In genomic region chr17:31753011-31753410, GRCh38 we compare ENCODE assay signal across 16 cellular contexts.
DNase-seq lines count a peak whose midpoint lies in the region; ATAC-seq, FAIRE-seq and TF ChIP-seq lines count a peak whose summit lies in the region.
"Had no signal": no experiment of that assay in that cellular context is flagged by ENCODE, and none has a peak within 500 bp of the region (broad histone marks: within the 10 kb centered on the region; RNA-seq: fewer than 3 reads in every experiment).

No MANE protein-coding gene starts in this region.

- no peak overlapping the region for H3K4me3 Mint-ChIP-seq in activated naive CD4-positive, alpha-beta T cell treated with anti-CD3 and anti-CD28 coated beads, Interleukin-2, amount 10 ng/mL, durations not matched to agents 7 days and 5 days
- H3K4me3 Mint-ChIP-seq: CD8-positive, alpha-beta memory T cell; GM23338 had no signal

- H3K27ac Mint-ChIP-seq in activated naive CD4-positive, alpha-beta T cell treated with anti-CD3 and anti-CD28 coated beads, Interleukin-2, amount 10 ng/mL, durations not matched to agents 7 days and 5 days = no peak overlapping the region
- H3K27ac Mint-ChIP-seq: GM23338 had no signal

- no peak overlapping the region for H3K56ac ChIP-seq in mesendoderm (ENCODE audit: low read length)

- no peak overlapping the region for H3K27ac ChIP-seq in HCT116 (ENCODE audit: low read depth, low read length)
- peak overlapping the region; percentile 29 for H3K27ac ChIP-seq in HepG2 (ENCODE audit: extremely low read length, insufficient read depth, low read length)
- H3K27ac ChIP-seq in neuronal stem cell (replicated peaks; ENCODE audit: low read length) = no peak overlapping the region
- no peak overlapping the region for H3K27ac ChIP-seq in mesendoderm (ENCODE audit: low read depth, low read length)
- H3K27ac ChIP-seq: BLaER1 had no signal

- H3K23ac ChIP-seq in neuronal stem cell (ENCODE audit: low read depth, low read length, poor library complexity) (no peak overlapping the region), mesendoderm (ENCODE audit: low read length) (no peak overlapping the region)

- H3K9me3 Mint-ChIP-seq in activated naive CD4-positive, alpha-beta T cell treated with anti-CD3 and anti-CD28 coated beads, Interleukin-2, amount 10 ng/mL, durations not matched to agents 7 days and 5 days = no peaks in the 10 kb centered on the region
- H3K9me3 Mint-ChIP-seq: GM23338 had no signal

- no peak overlapping the region for H2BK12ac ChIP-seq in neuronal stem cell (ENCODE audit: low read length)

- H4K91ac ChIP-seq in neuronal stem cell (ENCODE audit: low read depth, low read length, poor library complexity) = no peak overlapping the region

- TF ChIP-seq POLR2A in HCT116 (IDR thresholded peaks at IDR 0.05; ENCODE audit: borderline replicate concordance, extremely low read depth, insufficient read depth, insufficient read length) = no peak
- TF ChIP-seq POLR2A in HepG2 (IDR thresholded peaks at IDR 0.05; ENCODE audit: insufficient read depth in 1 of 2, low read depth in 2 of 2, low read length in 2 of 2) = no peak

- H3K4ac ChIP-seq in neuronal stem cell (ENCODE audit: low read length) (no peak overlapping the region), mesendoderm (ENCODE audit: low read depth, low read length) (no peak overlapping the region)

- H3K9me2 ChIP-seq in HCT116 (ENCODE audit: insufficient read depth) = no peaks in the 10 kb centered on the region

- 0 out of 4 replicates have a peak, but pooled peaks of 1 of the 2 experiments have one; percentile 16 for TF ChIP-seq EP300 in HepG2 (IDR thresholded peaks at IDR 0.05; ENCODE audit: low read depth in 2 of 2, low read length in 2 of 2)
- TF ChIP-seq EP300 in HepG2 (CRISPR knock-in tag; IDR thresholded peaks at IDR 0.05; ENCODE audit: borderline replicate concordance) = no peak

- in situ Hi-C loops in HepG2 (cut with HindIII; ENCODE audit: extremely low pct_ligation_motif_present, low pct_unique_long_range_greater_than_20kb) = loop anchor here (10.0 kb wide), 1 partner anchor 62 kb away; no protein-coding TSS in a partner anchor

- no peak overlapping the region for H3K14ac ChIP-seq in neuronal stem cell (ENCODE audit: low read length)

- no peak overlapping the region for H3K9ac ChIP-seq in HCT116 (ENCODE audit: low read length)
- H3K9ac ChIP-seq in HepG2 (ENCODE audit: insufficient read depth, low read depth, low read length) = peak overlapping the region; percentile 20; the same call in 1 of the 2 replicates
- no peak overlapping the region for H3K9ac ChIP-seq in neuronal stem cell (ENCODE audit: low read depth, low read length, poor library complexity)
- H3K9ac ChIP-seq in mesendoderm (ENCODE audit: low read length) = no peak overlapping the region
- H3K9ac ChIP-seq: BLaER1 had no signal

- H3K4me3 ChIP-seq in HCT116 (replicated peaks in 1 of 2; ENCODE audit: low read depth in 1 of 2, low read length in 2 of 2) = no peak overlapping the region
- no peak overlapping the region for H3K4me3 ChIP-seq in epithelial cell of esophagus (ENCODE audit: low read length)
- H3K4me3 ChIP-seq in HepG2 (replicated peaks in 1 of 3; ENCODE audit: insufficient read depth in 1 of 3, low read depth in 2 of 3, low read length in 3 of 3) = peak overlapping the region in 1 of 3 experiments; percentile 47; a peak in 2 of 6 replicates
- H3K4me3 ChIP-seq in neuronal stem cell (ENCODE audit: low read length in 2 of 2) = no peak overlapping the region
- H3K4me3 ChIP-seq in mesendoderm (ENCODE audit: low read length) = no peak overlapping the region
- H3K4me3 ChIP-seq: BLaER1, GM23338 had no signal

- BruUV-seq in HCT116 (replicated peaks; lab: Mats Ljungman, UMichigan) (no TSS peak), HepG2 (replicated peaks; lab: Mats Ljungman, UMichigan) (no TSS peak)

- TF ChIP-seq RAD21 in HCT116 (IDR thresholded peaks at IDR 0.05; ENCODE audit: low read depth) = no peak
- TF ChIP-seq RAD21 in HepG2 (CRISPR knock-in tag; IDR thresholded peaks at IDR 0.05) = no peak

- H3K4me2 ChIP-seq in HCT116 (ENCODE audit: low read length) = no peak overlapping the region
- H3K4me2 ChIP-seq in HepG2 (ENCODE audit: low read depth, low read length) = peak overlapping the region; percentile 66
- no peak overlapping the region for H3K4me2 ChIP-seq in neuronal stem cell (ENCODE audit: insufficient read depth, low read length, poor library complexity, severe bottlenecking)
- H3K4me2 ChIP-seq in mesendoderm (ENCODE audit: low read length) = no peak overlapping the region
- H3K4me2 ChIP-seq: BLaER1, GM23338 had no signal

- H2BK15ac ChIP-seq in neuronal stem cell (ENCODE audit: low read length) = no peak overlapping the region
- no peak overlapping the region for H2BK15ac ChIP-seq in mesendoderm (replicated peaks; ENCODE audit: low read depth)

- H2BK120ac ChIP-seq in neuronal stem cell (ENCODE audit: low read depth, low read length) (no peak overlapping the region), mesendoderm (ENCODE audit: low read depth, low read length) (no peak overlapping the region)

- H4K8ac ChIP-seq in neuronal stem cell (ENCODE audit: low read depth, low read length) = no peak overlapping the region
- H4K8ac ChIP-seq in mesendoderm (ENCODE audit: low read depth, low read length) = no peak overlapping the region

- H3K9me3 ChIP-seq in HCT116 (ENCODE audit: control insufficient read depth in 1 of 2, insufficient read depth in 1 of 2, low read depth in 1 of 2, low read length in 2 of 2) (no peaks in the 10 kb centered on the region), HepG2 (ENCODE audit: low read length) (no peaks in the 10 kb centered on the region), neuronal stem cell (replicated peaks in 1 of 2; ENCODE audit: control insufficient read depth in 2 of 2, insufficient read depth in 1 of 2, low read depth in 1 of 2, low read length in 2 of 2) (no peaks in the 10 kb centered on the region)
- H3K9me3 ChIP-seq: BLaER1 had no signal

- no peaks in the 10 kb centered on the region for H3K4me1 Mint-ChIP-seq in activated naive CD4-positive, alpha-beta T cell treated with anti-CD3 and anti-CD28 coated beads, Interleukin-2, amount 10 ng/mL, durations not matched to agents 7 days and 5 days
- H3K4me1 Mint-ChIP-seq: CD8-positive, alpha-beta memory T cell; GM23338 had no signal

- no peak for DNase-seq in HCT116 (ENCODE audit: low read depth, low spot score)
- DNase-seq in epithelial cell of esophagus (ENCODE audit: low read depth) = peak; percentile 35
- DNase-seq in HepG2 (ENCODE audit: low spot score) = peak; percentile 76
- no peak for DNase-seq in neuronal stem cell (ENCODE audit: low spot score)
- no peak for DNase-seq in activated naive CD4-positive, alpha-beta T cell treated with anti-CD3 and anti-CD28 coated beads, Interleukin-2, amount 10 ng/mL, durations not matched to agents 7 days and 5 days
- no peak for DNase-seq in cortex of kidney (lab: John Stamatoyannopoulos, UW)
- no peak for DNase-seq in mesendoderm
- no peak for DNase-seq in hypothalamus (lab: John Stamatoyannopoulos, UW)
- DNase-seq: 8988T; AML-193; CD8-positive, alpha-beta memory T cell; DMS53; GF-D8; H7 had no signal

- H2AK5ac ChIP-seq in neuronal stem cell (ENCODE audit: low read depth, low read length) (no peak overlapping the region), mesendoderm (ENCODE audit: low read length) (no peak overlapping the region)

- H3K79me2 ChIP-seq in HCT116 (ENCODE audit: insufficient read depth, low read length) (no peaks in the 10 kb centered on the region), HepG2 (ENCODE audit: insufficient read depth, low read length) (no peaks in the 10 kb centered on the region), mesendoderm (ENCODE audit: control insufficient read depth, insufficient read depth, low read length) (no peaks in the 10 kb centered on the region)

- H4K20me1 ChIP-seq in HCT116 (ENCODE audit: insufficient read depth) (no peaks in the 10 kb centered on the region), HepG2 (ENCODE audit: insufficient read depth, low read length) (no peaks in the 10 kb centered on the region)
- H4K20me1 ChIP-seq: BLaER1 had no signal

- H3K36me3 Mint-ChIP-seq in activated naive CD4-positive, alpha-beta T cell treated with anti-CD3 and anti-CD28 coated beads, Interleukin-2, amount 10 ng/mL, durations not matched to agents 7 days and 5 days = no peaks in the 10 kb centered on the region

- H3K27me3 ChIP-seq in HCT116 (ENCODE audit: insufficient read depth, low read length) = no peaks in the 10 kb centered on the region
- peaks cover 0 to 3% of the 10 kb centered on the region in 2 experiments; a peak in 1 of 5 replicates for H3K27me3 ChIP-seq in HepG2 (ENCODE audit: control insufficient read depth in 1 of 2, insufficient read depth in 2 of 2, low read length in 2 of 2)
- no peaks in the 10 kb centered on the region for H3K27me3 ChIP-seq in neuronal stem cell (ENCODE audit: control insufficient read depth in 3 of 3, insufficient read depth in 3 of 3, low read depth in 1 of 3, low read length in 3 of 3)
- no peaks in the 10 kb centered on the region for H3K27me3 ChIP-seq in mesendoderm (ENCODE audit: insufficient read depth, low read length, poor library complexity)
- H3K27me3 ChIP-seq: BLaER1 had no signal

- H3K4me1 ChIP-seq in HCT116 (ENCODE audit: control insufficient read depth in 1 of 2, insufficient read depth in 2 of 2, low read length in 2 of 2) (peaks cover 0 to 21% of the 10 kb centered on the region in 2 experiments; a peak in 2 of 4 replicates), HepG2 (ENCODE audit: insufficient read depth, low read length) (peaks cover 52% of the 10 kb centered on the region), neuronal stem cell (ENCODE audit: control insufficient read depth in 2 of 2, insufficient read depth in 1 of 2, low read depth in 1 of 2, low read length in 2 of 2) (no peaks in the 10 kb centered on the region), mesendoderm (ENCODE audit: control insufficient read depth, low read depth, low read length) (no peaks in the 10 kb centered on the region)

- RAD21 ChIA-PET in HCT116 (lab: Charles Lee; ENCODE audit: low non-redundant PET in 1 of 2, low total read pairs in 2 of 2, uncharacterized antibody in 2 of 2, unreplicated experiment in 2 of 2) = no interaction called here

- H3K27me3 Mint-ChIP-seq in activated naive CD4-positive, alpha-beta T cell treated with anti-CD3 and anti-CD28 coated beads, Interleukin-2, amount 10 ng/mL, durations not matched to agents 7 days and 5 days = peaks cover 7% of the 10 kb centered on the region

- TF ChIP-seq CTCF in HCT116 (IDR thresholded peaks at IDR 0.05 in 2 of 3, conservative IDR thresholded peaks at IDR 0.05 in 1 of 3; ENCODE audit: borderline replicate concordance in 1 of 3, insufficient read depth in 1 of 3, low read depth in 2 of 3, low read length in 2 of 3) = no peak
- no peak for TF ChIP-seq CTCF in epithelial cell of esophagus (IDR thresholded peaks at IDR 0.05; ENCODE audit: insufficient read depth, low read depth, low read length, missing control alignments)
- no peak for TF ChIP-seq CTCF in HepG2 (CRISPR knock-in tag; IDR thresholded peaks at IDR 0.05)

- H3K18ac ChIP-seq in neuronal stem cell (ENCODE audit: low read length) (no peak overlapping the region), mesendoderm (ENCODE audit: low read length) (no peak overlapping the region)

- H2BK5ac ChIP-seq in neuronal stem cell (ENCODE audit: low read length) (peak overlapping the region; percentile 60), mesendoderm (ENCODE audit: low read length) (no peak overlapping the region)

- no peak overlapping the region for H4K5ac ChIP-seq in mesendoderm (ENCODE audit: low read length)

- POLR2A ChIA-PET in HCT116 (lab: Charles Lee) (no interaction called here), HepG2 (lab: Yijun Ruan, JAX) (no interaction called here)

- peak; percentile 63 for FAIRE-seq in HepG2 (lab: Jason Lieb, UNC)

- intact Hi-C loops in HCT116 (cut with micrococcal nuclease) (no loop called here), HepG2 (cut with micrococcal nuclease; ENCODE audit: unreplicated experiment) (loop anchor here (10.0 kb wide), 1 partner anchor 52 kb away; no protein-coding TSS in a partner anchor)

- CTCF ChIA-PET in HCT116 (lab: Charles Lee) (no interaction called here), HepG2 (lab: Yijun Ruan, JAX; ENCODE audit: low intra/inter-chr PET ratio, low total read pairs) (no interaction called here)
- CTCF ChIA-PET in activated naive CD4-positive, alpha-beta T cell treated with anti-CD3 and anti-CD28 coated beads, Interleukin-2, amount 10 ng/mL, durations not matched to agents 7 days and 5 days (lab: Charles Lee) = no interaction called here

- H3K79me1 ChIP-seq in neuronal stem cell (ENCODE audit: low read depth, low read length) (peaks cover 1% of the 10 kb centered on the region), mesendoderm (ENCODE audit: low read length) (no peaks in the 10 kb centered on the region)

- no peaks in the 10 kb centered on the region for H3K36me3 ChIP-seq in HCT116 (ENCODE audit: control insufficient read depth in 1 of 2, insufficient read depth in 2 of 2, low read length in 2 of 2)
- H3K36me3 ChIP-seq in HepG2 (replicated peaks in 1 of 2; ENCODE audit: control insufficient read depth in 1 of 2, insufficient read depth in 2 of 2, low read length in 2 of 2) = no peaks in the 10 kb centered on the region
- H3K36me3 ChIP-seq in neuronal stem cell (replicated peaks in 1 of 2; ENCODE audit: control insufficient read depth in 2 of 2, insufficient read depth in 2 of 2, low read length in 2 of 2) = no peaks in the 10 kb centered on the region
- H3K36me3 ChIP-seq in mesendoderm (ENCODE audit: control insufficient read depth, insufficient read depth, low read length) = no peaks in the 10 kb centered on the region
- H3K36me3 ChIP-seq: BLaER1 had no signal

- WGBS in HepG2 (ENCODE audit: low lambda C conversion rate) = 0% methylated on average over 2 of the region's 2 CpGs
- no CpG with 5 or more reads among the region's 2 CpGs for WGBS in neuronal stem cell (ENCODE audit: extremely low coverage in 2 of 2, insufficient read length in 2 of 2, insufficient replicate concordance in 1 of 2), 2 donors
- WGBS in mesendoderm (ENCODE audit: extremely low coverage, insufficient coverage, low lambda C conversion rate) = no CpG with 5 or more reads among the region's 2 CpGs

- H2AFZ ChIP-seq in HCT116 (ENCODE audit: low read depth, low read length, poor library complexity, severe bottlenecking) = no peak overlapping the region
- H2AFZ ChIP-seq in HepG2 (ENCODE audit: low read length) = no peak overlapping the region
- H2AFZ ChIP-seq in neuronal stem cell (ENCODE audit: low read length) = no peak overlapping the region
- H2AFZ ChIP-seq: GM23338 had no signal

- ATAC-seq in HCT116 (0 out of 2 replicates have a peak, but pooled peaks have one; percentile 20), HepG2 (peak; percentile 63)
- ATAC-seq: GM23338 had no signal

Comparison
In these comparisons a context has a peak if more than half of its experiments do, and no peak if none do; other contexts are left out.
1. DNase-seq: peak in epithelial cell of esophagus (single experiment) and HepG2 (single experiment); none in HCT116 (single experiment), neuronal stem cell (single experiment), activated naive CD4-positive, alpha-beta T cell treated with anti-CD3 and anti-CD28 coated beads, Interleukin-2, amount 10 ng/mL, durations not matched to agents 7 days and 5 days (single experiment), cortex of kidney (single experiment), mesendoderm (single experiment) and hypothalamus (0 of 51).
2. Of the 20 proteins assayed by ChIP-seq in both HepG2 and HCT116: peak only in HepG2: JUND and MAX; only in HCT116: none; in both: none; in neither: 18.